ENCODE assay signal across 23 cellular contexts in the genomic region with DNA sequence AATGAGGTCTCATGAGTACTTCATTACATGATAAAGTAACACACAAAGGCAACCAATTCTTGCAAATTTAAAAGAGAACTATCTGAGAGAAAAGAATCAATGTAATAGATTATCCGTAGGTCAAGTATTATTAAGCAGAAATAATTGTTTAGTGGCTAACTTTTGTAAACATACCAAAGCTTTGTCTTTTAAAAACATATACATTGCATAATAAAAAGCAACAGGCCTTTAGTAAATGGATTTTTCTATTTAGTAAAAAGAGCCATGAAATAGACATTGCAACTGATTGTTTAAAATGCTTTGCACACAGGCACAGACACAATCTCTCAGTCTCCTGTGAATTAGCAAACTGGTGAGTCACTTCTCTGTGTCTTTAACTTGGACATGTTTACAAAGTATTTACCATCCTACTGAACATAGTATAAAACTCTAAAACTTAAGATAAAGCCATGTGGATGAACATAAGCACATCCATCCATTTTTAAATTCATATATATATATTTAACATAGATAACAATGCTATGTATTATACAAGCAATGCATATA.
DNase-seq lines count a peak whose midpoint lies in the region; ATAC-seq and TF ChIP-seq lines count a peak whose summit lies in the region.
"Had no signal": no experiment of that assay in that cellular context is flagged by ENCODE, and none has a peak within 500 bp of the region (broad histone marks: within the 10 kb centered on the region; RNA-seq: fewer than 3 reads in every experiment).

No MANE protein-coding gene starts in this region.

- CTCF ChIA-PET in AG04450 (lab: Charles Lee): no interaction called here
- CTCF ChIA-PET in IMR-90 (lab: Yijun Ruan, JAX): no interaction called here

- ATAC-seq in IMR-90 (ENCODE audit: low read depth) (peak; percentile 83), foreskin keratinocyte (peak; percentile 38), GM18520 (IDR thresholded peaks at IDR 0.05; ENCODE audit: unreplicated experiment) (no peak), GM21723 (IDR thresholded peaks at IDR 0.05; ENCODE audit: unreplicated experiment) (no peak)
- ATAC-seq: activated CD8-positive, alpha-beta T cell treated with anti-CD3 and anti-CD28 coated beads, Interleukin-2, amount 10 ng/mL, durations not matched to agents 7 days and 5 days; activated naive CD8-positive, alpha-beta T cell treated with anti-CD3 and anti-CD28 coated beads, Interleukin-2, amount 50 U/mL, for 24 hours; left lung; naive thymus-derived CD4-positive, alpha-beta T cell had no signal

- no peak overlapping the region for H2BK20ac ChIP-seq in IMR-90 (ENCODE audit: low read depth, low read length)

- TF ChIP-seq POLR2A in IMR-90 (IDR thresholded peaks at IDR 0.05; ENCODE audit: low read depth, low read length): no peak

- H2BK15ac ChIP-seq in IMR-90 (ENCODE audit: low read depth, low read length): no peak overlapping the region

- no peaks in the 10 kb centered on the region for H3K79me1 ChIP-seq in IMR-90 (ENCODE audit: low read depth in 1 of 2, low read length in 2 of 2)

- DNase-seq in AG04450 (ENCODE audit: low read depth, low spot score) (peak; percentile 13), IMR-90 (peak; percentile 60), cardiac fibroblast (ENCODE audit: low read depth in 2 of 2) (peak; percentile 29 to 45), foreskin keratinocyte (peak in 1 of 2 donors; percentile 13), A172 (ENCODE audit: low spot score) (no peak), NCI-H510A treated with DMSO at 0.1 percent for 48 hours (lab: John Stamatoyannopoulos, UW) (no peak)
- DNase-seq: activated CD4-positive, alpha-beta T cell treated with anti-CD3 and anti-CD28 coated beads for 1 hour; activated CD8-positive, alpha-beta T cell treated with anti-CD3 and anti-CD28 coated beads, Interleukin-2, amount 10 ng/mL, durations not matched to agents 7 days and 5 days; activated gamma-delta T cell treated with Interleukin-2 at 50 U/mL for 16 hours; activated naive CD8-positive, alpha-beta T cell treated with anti-CD3 and anti-CD28 coated beads, Interleukin-2, amount 50 U/mL, for 24 hours; activated T-cell treated with anti-CD3 and anti-CD28 coated beads, Interleukin-2, amount 50 U/mL, for 24 hours; COR-L47; DMS79 treated with DMSO at 0.1 percent for 48 hours; endodermal cell; KBM-7; left lung; naive thymus-derived CD4-positive, alpha-beta T cell; NCI-H146; NCI-H524; retina had no signal

- WGBS in IMR-90 (ENCODE audit: extremely low coverage in 2 of 2, insufficient read length in 1 of 2), 2 experiments: no CpG with 5 or more reads among the region's 1 CpG

- POLR2A ChIA-PET in AG04450 (lab: Yijun Ruan, JAX): interaction anchor here (0.6 kb wide), 1 partner anchor 981 kb away, joined by 3 read pairs; no protein-coding TSS in a partner anchor
- POLR2A ChIA-PET in IMR-90 (lab: Charles Lee; ENCODE audit: unreplicated experiment): no interaction called here

- H3K18ac ChIP-seq in IMR-90 (ENCODE audit: low read depth, low read length): no peak overlapping the region

- H2AK9ac ChIP-seq in IMR-90 (replicated peaks; ENCODE audit: low read depth, low read length, poor library complexity): no peak overlapping the region

- H3K36me3 ChIP-seq in IMR-90 (ENCODE audit: control insufficient read depth, insufficient read depth, low read length): no peaks in the 10 kb centered on the region
- H3K36me3 ChIP-seq: left lung had no signal

- no peak overlapping the region for H4K91ac ChIP-seq in IMR-90 (ENCODE audit: insufficient read depth, low read depth, low read length)

- intact Hi-C loops in IMR-90 (cut with micrococcal nuclease): no loop called here

- H3K4me3 ChIP-seq in AG04450 (ENCODE audit: low read depth, low read length) (no peak overlapping the region), IMR-90 (ENCODE audit: insufficient read depth, low read depth, low read length) (no peak overlapping the region), cardiac fibroblast (replicated peaks in 1 of 2; ENCODE audit: low read depth in 2 of 2, low read length in 2 of 2) (no peak overlapping the region)
- H3K4me3 ChIP-seq: coronary artery, left lung had no signal

- no peak overlapping the region for H2AFZ ChIP-seq in IMR-90 (replicated peaks; ENCODE audit: low read length, poor library complexity)

- H3K4ac ChIP-seq in IMR-90 (ENCODE audit: low read depth, low read length): no peak overlapping the region

- in situ Hi-C loops in IMR-90 (cut with MboI; ENCODE audit: low sequenced_read_pairs): no loop called here

- H4K8ac ChIP-seq in IMR-90 (ENCODE audit: low read depth in 2 of 2, low read length in 2 of 2): no peak overlapping the region

- H3K4me2 ChIP-seq in IMR-90 (ENCODE audit: low read depth, low read length): no peak overlapping the region

- H3K14ac ChIP-seq in IMR-90 (replicated peaks; ENCODE audit: low read depth, low read length): no peak overlapping the region

- H3K9ac ChIP-seq in IMR-90 (ENCODE audit: low read depth, low read length): no peak overlapping the region

- H4K5ac ChIP-seq in IMR-90 (ENCODE audit: low read depth, low read length): no peak overlapping the region

- H2BK5ac ChIP-seq in IMR-90 (ENCODE audit: low read depth, low read length, poor library complexity, severe bottlenecking): no peak overlapping the region

- no TSS peak for BruUV-seq in IMR-90 (replicated peaks; lab: Mats Ljungman, UMichigan)

- H4K20me1 ChIP-seq in IMR-90 (ENCODE audit: insufficient read depth, low read length): no peaks in the 10 kb centered on the region

- H2BK120ac ChIP-seq in IMR-90 (ENCODE audit: low read depth, low read length): no peak overlapping the region

- TF ChIP-seq CTCF in AG04450 (IDR thresholded peaks at IDR 0.05; ENCODE audit: low read depth, low read length) (no peak), IMR-90 (conservative IDR thresholded peaks at IDR 0.05; ENCODE audit: low read depth, low read length) (no peak), cardiac fibroblast (IDR thresholded peaks at IDR 0.05; ENCODE audit: low read depth, low read length) (no peak), foreskin keratinocyte (conservative IDR thresholded peaks at IDR 0.05) (no peak)

- no peak for TF ChIP-seq RAD21 in IMR-90 (IDR thresholded peaks at IDR 0.05; ENCODE audit: low read length)

- H3K56ac ChIP-seq in IMR-90 (ENCODE audit: extremely low read depth, insufficient read depth, low read length): no peak overlapping the region

- H2AK5ac ChIP-seq in IMR-90 (ENCODE audit: low read depth, low read length): no peak overlapping the region

- H3K9me1 ChIP-seq in IMR-90 (ENCODE audit: insufficient read depth, low read length): no peaks in the 10 kb centered on the region

- H3K4me1 ChIP-seq in IMR-90 (ENCODE audit: control insufficient read depth, insufficient read depth, low read length) (no peaks in the 10 kb centered on the region), foreskin keratinocyte (no peaks in the 10 kb centered on the region)
- H3K4me1 ChIP-seq: left lung had no signal

- dilution Hi-C loops in IMR-90 (cut with HindIII; ENCODE audit: low sequenced_read_pairs, unreplicated experiment): no loop called here

- H3K23ac ChIP-seq in IMR-90 (ENCODE audit: low read depth, low read length): no peak overlapping the region

- no peaks in the 10 kb centered on the region for H3K9me3 ChIP-seq in AG04450 (ENCODE audit: control insufficient read depth, insufficient read depth, low read length)
- no peaks in the 10 kb centered on the region for H3K9me3 ChIP-seq in IMR-90 (ENCODE audit: control insufficient read depth, insufficient read depth, low read length)
- H3K9me3 ChIP-seq: left lung had no signal

- H3K27me3 ChIP-seq in AG04450 (ENCODE audit: control insufficient read depth, insufficient read depth, low read length) (no peaks in the 10 kb centered on the region), IMR-90 (ENCODE audit: control insufficient read depth, insufficient read depth, low read length) (no peaks in the 10 kb centered on the region), foreskin keratinocyte (no peaks in the 10 kb centered on the region)
- H3K27me3 ChIP-seq: left lung had no signal

- H3K27ac ChIP-seq in AG04450 (ENCODE audit: low read depth, low read length) (no peak overlapping the region), IMR-90 (ENCODE audit: insufficient read depth, low read length) (no peak overlapping the region), foreskin keratinocyte (no peak overlapping the region)
- H3K27ac ChIP-seq: coronary artery, left lung had no signal

TF ChIP-seq in IMR-90, 13 proteins besides CTCF, POLR2A, EP300 and RAD21:
- TF ChIP-seq NFE2L2 (IDR thresholded peaks at IDR 0.05; ENCODE audit: low read depth, low read length): no peak
- no peak for TF ChIP-seq MAFK (IDR thresholded peaks at IDR 0.05; ENCODE audit: low read depth, low read length)
- TF ChIP-seq SMC3 (IDR thresholded peaks at IDR 0.05; ENCODE audit: low read depth, low read length): no peak
- no peak for TF ChIP-seq RFX5 (IDR thresholded peaks at IDR 0.05; ENCODE audit: low read depth, low read length)
- TF ChIP-seq BHLHE40 (IDR thresholded peaks at IDR 0.05; ENCODE audit: low read depth, low read length): no peak
- no peak for TF ChIP-seq FOS (IDR thresholded peaks at IDR 0.05; ENCODE audit: low read depth, low read length)
- TF ChIP-seq MAZ (IDR thresholded peaks at IDR 0.05; ENCODE audit: borderline replicate concordance, low read depth, low read length): no peak
- TF ChIP-seq, protein P1, sequence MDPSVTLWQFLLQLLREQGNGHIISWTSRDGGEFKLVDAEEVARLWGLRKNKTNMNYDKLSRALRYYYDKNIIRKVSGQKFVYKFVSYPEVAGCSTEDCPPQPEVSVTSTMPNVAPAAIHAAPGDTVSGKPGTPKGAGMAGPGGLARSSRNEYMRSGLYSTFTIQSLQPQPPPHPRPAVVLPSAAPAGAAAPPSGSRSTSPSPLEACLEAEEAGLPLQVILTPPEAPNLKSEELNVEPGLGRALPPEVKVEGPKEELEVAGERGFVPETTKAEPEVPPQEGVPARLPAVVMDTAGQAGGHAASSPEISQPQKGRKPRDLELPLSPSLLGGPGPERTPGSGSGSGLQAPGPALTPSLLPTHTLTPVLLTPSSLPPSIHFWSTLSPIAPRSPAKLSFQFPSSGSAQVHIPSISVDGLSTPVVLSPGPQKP (IDR thresholded peaks at IDR 0.05; ENCODE audit: borderline replicate concordance, low read depth, low read length): no peak
- TF ChIP-seq RCOR1 (IDR thresholded peaks at IDR 0.05; ENCODE audit: insufficient replicate concordance, low read length): no peak
- TF ChIP-seq, protein P2, sequence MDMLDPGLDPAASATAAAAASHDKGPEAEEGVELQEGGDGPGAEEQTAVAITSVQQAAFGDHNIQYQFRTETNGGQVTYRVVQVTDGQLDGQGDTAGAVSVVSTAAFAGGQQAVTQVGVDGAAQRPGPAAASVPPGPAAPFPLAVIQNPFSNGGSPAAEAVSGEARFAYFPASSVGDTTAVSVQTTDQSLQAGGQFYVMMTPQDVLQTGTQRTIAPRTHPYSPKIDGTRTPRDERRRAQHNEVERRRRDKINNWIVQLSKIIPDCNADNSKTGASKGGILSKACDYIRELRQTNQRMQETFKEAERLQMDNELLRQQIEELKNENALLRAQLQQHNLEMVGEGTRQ (IDR thresholded peaks at IDR 0.05; ENCODE audit: low read depth, low read length): no peak
- no peak for TF ChIP-seq CEBPB (IDR thresholded peaks at IDR 0.05; ENCODE audit: low read depth, low read length)
- no peak for TF ChIP-seq CHD1 (IDR thresholded peaks at IDR 0.05; ENCODE audit: low read depth, low read length)
TF ChIP-seq in IMR-90: peak in this region for 0.

Comparison
In these comparisons a context has a peak if more than half of its experiments do, and no peak if none do; other contexts are left out.
1. DNase-seq: peak in AG04450 (single experiment), IMR-90 (single experiment) and cardiac fibroblast (2 of 2); none in A172 (single experiment) and NCI-H510A treated with DMSO at 0.1 percent for 48 hours (single experiment).
2. ATAC-seq: peak in IMR-90 (single experiment) and foreskin keratinocyte (single experiment); none in GM18520 (single experiment) and GM21723 (single experiment).